ENCODE assay signal across 8 cellular contexts in the genomic region with DNA sequence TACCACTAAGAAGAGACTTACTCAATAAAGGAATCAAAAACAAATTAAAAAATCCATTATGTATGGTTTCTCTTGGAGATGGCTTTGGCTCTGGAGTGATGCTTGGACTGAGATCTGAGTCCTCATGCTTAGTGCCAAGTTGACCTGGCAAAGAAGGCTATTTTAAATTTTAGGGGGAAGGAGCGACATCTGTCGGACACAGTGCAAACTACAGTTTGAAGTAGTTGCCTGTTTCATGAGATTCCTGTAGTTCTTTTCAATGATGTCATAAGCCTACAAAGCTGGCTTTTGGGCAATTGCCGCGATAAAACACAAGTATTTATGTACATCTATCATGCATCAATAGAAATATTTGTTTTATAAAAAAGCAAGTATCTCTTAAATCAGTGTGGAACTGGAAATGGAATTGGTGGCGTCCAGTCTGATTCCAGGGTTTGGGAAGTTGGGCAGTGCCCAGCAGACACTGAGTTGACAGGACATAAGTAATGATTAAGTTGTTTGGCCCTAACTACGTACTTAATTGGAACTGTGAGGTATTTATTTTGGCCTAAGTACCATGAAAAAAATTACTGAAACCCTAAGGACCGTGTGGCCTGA. TPM values are rescaled to one million over a fixed set of nuclear protein-coding genes. Genes with fewer than 3 reads are reported as not detected.
DNase-seq lines count a peak whose midpoint lies in the region; ATAC-seq, FAIRE-seq and TF ChIP-seq lines count a peak whose summit lies in the region.

No MANE protein-coding gene starts in this region.

- DNase-seq in AG04450 (ENCODE audit: low read depth, low spot score) (peak; percentile 63), GM18507 (ENCODE audit: extremely low spot score, insufficient read length, low read depth) (peak; percentile 26), NCI-H2029 treated with DMSO at 0.1 percent for 48 hours (lab: John Stamatoyannopoulos, UW) (peak; percentile 18), left colon (peak in 1 of 2 donors; percentile 56)
- peak; percentile 33 for DNase-seq in activated CD4-positive, CD25-positive, alpha-beta regulatory T cell treated with anti-CD3 and anti-CD28 coated beads, Interleukin-2, amount 50 U/mL, for 16 hours (ENCODE audit: low read depth, low spot score)
- peak; percentile 54 for DNase-seq in central memory CD4-positive, alpha-beta T cell
- peak; percentile 64 to 77 for DNase-seq in stimulated activated CD4-positive, alpha-beta T cell treated with anti-CD3 and anti-CD28 coated beads, Interleukin-2, amount 100 ng/mL, for 48 hours

- peak; percentile 80 for FAIRE-seq in GM18507 (lab: Jason Lieb, UNC)

- peak; percentile 85 for TF ChIP-seq CTCF in AG04450 (IDR thresholded peaks at IDR 0.05; ENCODE audit: low read depth, low read length)

- POLR2A ChIA-PET in AG04450 (lab: Yijun Ruan, JAX), result interaction anchor here (1.0 to 1.6 kb wide), 4 partner anchors 88 to 168 kb away, joined by 3 to 6 read pairs (median 4); partner anchors contain the start of genes ARID4B and GGPS1

- ATAC-seq in left colon, result peak; percentile 66
- no peak for ATAC-seq in HG02759 (IDR thresholded peaks at IDR 0.05; ENCODE audit: unreplicated experiment)

- H3K27me3 ChIP-seq in AG04450 (ENCODE audit: control insufficient read depth, insufficient read depth, low read length), result no peaks in the 10 kb centered on the region

- no peaks in the 10 kb centered on the region for H3K9me3 ChIP-seq in AG04450 (ENCODE audit: control insufficient read depth, insufficient read depth, low read length)

- intact Hi-C loops in left colon (cut with DNase I, micrococcal nuclease), result loop anchor here in 1 of 2 donors (10.0 kb wide), 1 partner anchor 312 kb away; no protein-coding TSS in a partner anchor

- H3K27ac ChIP-seq in AG04450 (ENCODE audit: low read depth, low read length), result no peak overlapping the region

- CTCF ChIA-PET in AG04450 (lab: Charles Lee), result interaction anchor here (0.5 to 3.7 kb wide), 60 partner anchors 7 to 963 kb away, joined by 3 to 68 read pairs (median 5); partner anchors contain the start of genes ARID4B, B3GALNT2, GGPS1 and RBM34

- no peak overlapping the region for H3K4me3 ChIP-seq in AG04450 (ENCODE audit: low read depth, low read length)

RNA-seq across cellular contexts. Expression of gene TBCE, which starts 50.0 kb away (rescaled TPM):
- 29.9 and 36.5 TPM in 2 replicates for polyA plus RNA-seq in AG04450 (2011; rRNA removed)
- polyA minus RNA-seq in AG04450 (2011; rRNA and poly(A)+ RNA removed), result 15.1 and 17.7 TPM in 2 replicates
- total RNA-seq in left colon, result 10 to 100 TPM; 19.2 to 26.4 TPM
